ENCODE assay signal across 7 cellular contexts in the genomic region with DNA sequence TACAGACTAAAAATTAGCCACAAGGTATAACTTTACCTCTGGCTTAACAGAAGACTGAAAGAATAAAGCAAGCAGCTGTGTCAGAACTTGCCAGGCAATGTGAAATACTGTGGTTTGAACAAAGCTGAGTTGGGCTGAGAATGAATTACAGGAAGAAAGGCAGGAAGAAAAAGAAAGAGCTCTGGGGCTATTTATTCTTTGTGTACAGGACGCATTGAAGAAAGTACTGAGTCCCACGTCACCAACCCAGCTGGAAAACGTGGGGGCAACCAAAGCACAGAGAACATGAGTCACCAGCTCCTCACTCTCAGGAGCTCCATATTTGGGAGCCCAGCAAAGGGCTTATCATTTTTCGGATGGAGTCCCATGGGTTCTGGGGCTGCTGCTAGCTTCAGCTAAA.
DNase-seq lines count a peak whose midpoint lies in the region; ATAC-seq lines count a peak whose summit lies in the region.

No MANE protein-coding gene starts in this region.

- H3K36me3 ChIP-seq in esophagus (ENCODE audit: control insufficient read depth in 2 of 2, insufficient read depth in 2 of 2, low read length in 1 of 2) (no peaks in the 10 kb centered on the region), skeletal muscle tissue (ENCODE audit: control insufficient read depth in 3 of 3, insufficient read depth in 3 of 3, low read length in 3 of 3) (no peaks in the 10 kb centered on the region)

- peaks cover 4 to 5% of the 10 kb centered on the region in 2 donors for H3K4me1 ChIP-seq in esophagus (ENCODE audit: control insufficient read depth in 2 of 2, insufficient read depth in 2 of 2, low read length in 1 of 2)
- peaks cover 0 to 21% (median 8%) of the 10 kb centered on the region in 3 donors for H3K4me1 ChIP-seq in skeletal muscle tissue (ENCODE audit: control insufficient read depth in 3 of 3, insufficient read depth in 3 of 3, low read length in 3 of 3)

- peak in 2 of 3 experiments; percentile 46 to 50 for DNase-seq in activated CD8-positive, alpha-beta memory T cell treated with anti-CD3 and anti-CD28 coated beads for 48 hours (ENCODE audit: low read depth in 2 of 3, low spot score in 2 of 3)
- DNase-seq in NCI-H524 (lab: John Stamatoyannopoulos, UW): no peak
- DNase-seq in kidney glomerular epithelial cell (lab: John Stamatoyannopoulos, UW): no peak

- ATAC-seq in HG02759 (IDR thresholded peaks at IDR 0.05; ENCODE audit: unreplicated experiment): peak; percentile 60
- ATAC-seq in GM19452 (IDR thresholded peaks at IDR 0.05; ENCODE audit: unreplicated experiment): no peak

- 24 to 30% methylated on average over 4 of the region's 4 CpGs for WGBS in esophagus, 2 donors

- peak overlapping the region; percentile 68 to 74 for H3K27ac ChIP-seq in esophagus (ENCODE audit: low read depth in 2 of 2, low read length in 1 of 2)
- H3K27ac ChIP-seq in skeletal muscle tissue (ENCODE audit: low read depth, low read length): peak overlapping the region; percentile 79

- H3K4me3 ChIP-seq in esophagus (ENCODE audit: low read depth in 1 of 2, low read length in 2 of 2) (no peak overlapping the region), skeletal muscle tissue (ENCODE audit: low read length in 3 of 3) (no peak overlapping the region)

- H3K9me3 ChIP-seq in esophagus (ENCODE audit: control insufficient read depth in 2 of 2, insufficient read depth in 1 of 2, low read depth in 1 of 2, low read length in 1 of 2) (no peaks in the 10 kb centered on the region), skeletal muscle tissue (ENCODE audit: control insufficient read depth in 3 of 3, low read length in 3 of 3) (no peaks in the 10 kb centered on the region)

- H3K9ac ChIP-seq in skeletal muscle tissue (ENCODE audit: low read depth in 1 of 3, low read length in 3 of 3): no peak overlapping the region

- H3K27me3 ChIP-seq in esophagus (ENCODE audit: control insufficient read depth in 1 of 2, insufficient read depth in 2 of 2, low read length in 2 of 2) (no peaks in the 10 kb centered on the region), skeletal muscle tissue (ENCODE audit: control insufficient read depth in 3 of 3, insufficient read depth in 3 of 3, low read length in 3 of 3) (no peaks in the 10 kb centered on the region)

Comparison
In these comparisons a context has a peak if more than half of its experiments do, and no peak if none do; other contexts are left out.
1. DNase-seq: peak in activated CD8-positive, alpha-beta memory T cell treated with anti-CD3 and anti-CD28 coated beads for 48 hours (2 of 3); none in NCI-H524 (0 of 2) and kidney glomerular epithelial cell (single experiment).